12 cellular contexts compared by ENCODE assay signal in genomic region chr14:100256339-100256895, GRCh38. TPM values are rescaled to one million over a fixed set of nuclear protein-coding genes. Genes with fewer than 3 reads are reported as not detected.
DNase-seq lines count a peak whose midpoint lies in the region; ATAC-seq lines count a peak whose summit lies in the region.
"Had no signal": no experiment of that assay in that cellular context is flagged by ENCODE, and none has a peak within 500 bp of the region (broad histone marks: within the 10 kb centered on the region; RNA-seq: fewer than 3 reads in every experiment).

No MANE protein-coding gene starts in this region.

- peaks cover 17% of the 10 kb centered on the region for H3K36me3 Mint-ChIP-seq in effector memory CD8-positive, alpha-beta T cell (ENCODE audit: insufficient read depth)
- peaks cover 16% of the 10 kb centered on the region for H3K36me3 Mint-ChIP-seq in activated CD8-positive, alpha-beta memory T cell treated with anti-CD3 and anti-CD28 coated beads, Interleukin-2, amount 10 ng/mL, durations not matched to agents 7 days and 5 days

- CTCF ChIA-PET in activated CD8-positive, alpha-beta memory T cell treated with anti-CD3 and anti-CD28 coated beads, Interleukin-2, amount 10 ng/mL, durations not matched to agents 7 days and 5 days (lab: Charles Lee) = interaction anchor here (2.3 to 2.5 kb wide), 2 partner anchors 9 to 15 kb away, joined by 9 to 10 read pairs; no protein-coding TSS in a partner anchor

- peak overlapping the region; percentile 5 to 10 for H3K27ac Mint-ChIP-seq in effector memory CD8-positive, alpha-beta T cell
- H3K27ac Mint-ChIP-seq in activated CD8-positive, alpha-beta memory T cell treated with anti-CD3 and anti-CD28 coated beads, Interleukin-2, amount 10 ng/mL, durations not matched to agents 7 days and 5 days = no peak overlapping the region

- peak overlapping the region in 1 of 2 donors; percentile 0 for H3K4me3 Mint-ChIP-seq in effector memory CD8-positive, alpha-beta T cell
- no peak overlapping the region for H3K4me3 Mint-ChIP-seq in activated CD8-positive, alpha-beta memory T cell treated with anti-CD3 and anti-CD28 coated beads, Interleukin-2, amount 10 ng/mL, durations not matched to agents 7 days and 5 days

- no peak for DNase-seq in effector memory CD8-positive, alpha-beta T cell
- DNase-seq in AML-193 (lab: John Stamatoyannopoulos, UW) (no peak), A172 (ENCODE audit: low spot score) (no peak), left lobe of liver (ENCODE audit: low spot score) (no peak)
- no peak for DNase-seq in activated CD8-positive, alpha-beta memory T cell treated with anti-CD3 and anti-CD28 coated beads, Interleukin-2, amount 10 ng/mL, durations not matched to agents 7 days and 5 days
- DNase-seq: activated CD8-positive, alpha-beta memory T cell treated with anti-CD3 and anti-CD28 coated beads, Interleukin-2, amount 50 U/mL, for 48 hours; NCI-H1417 treated with DMSO at 0.1 percent for 48 hours; SJCRH30; stimulated activated CD4-positive, alpha-beta T cell treated with anti-CD3 and anti-CD28 coated beads, Interleukin-2, amount 100 ng/mL, for 24 hours had no signal

- H3K27me3 Mint-ChIP-seq in effector memory CD8-positive, alpha-beta T cell = no peaks in the 10 kb centered on the region
- H3K27me3 Mint-ChIP-seq in activated CD8-positive, alpha-beta memory T cell treated with anti-CD3 and anti-CD28 coated beads, Interleukin-2, amount 10 ng/mL, durations not matched to agents 7 days and 5 days = no peaks in the 10 kb centered on the region

- H3K4me1 Mint-ChIP-seq in effector memory CD8-positive, alpha-beta T cell (ENCODE audit: low read depth in 2 of 2) = peaks cover 56 to 76% of the 10 kb centered on the region in 2 donors
- H3K4me1 Mint-ChIP-seq in activated CD8-positive, alpha-beta memory T cell treated with anti-CD3 and anti-CD28 coated beads, Interleukin-2, amount 10 ng/mL, durations not matched to agents 7 days and 5 days = peaks cover 72% of the 10 kb centered on the region

- peak; percentile 45 for ATAC-seq in GM18520 (IDR thresholded peaks at IDR 0.05; ENCODE audit: unreplicated experiment)
- peak; percentile 69 for ATAC-seq in GM21528 (IDR thresholded peaks at IDR 0.05; ENCODE audit: low FRiP score, unreplicated experiment)
- peak; percentile 49 for ATAC-seq in HG03442 (IDR thresholded peaks at IDR 0.05; ENCODE audit: unreplicated experiment)
- ATAC-seq in effector memory CD8-positive, alpha-beta T cell (replicated peaks) = peak; percentile 24
- ATAC-seq in left lobe of liver = no peak
- no peak for ATAC-seq in activated CD8-positive, alpha-beta memory T cell treated with anti-CD3 and anti-CD28 coated beads, Interleukin-2, amount 10 ng/mL, durations not matched to agents 7 days and 5 days

- no peaks in the 10 kb centered on the region for H3K9me3 Mint-ChIP-seq in effector memory CD8-positive, alpha-beta T cell
- H3K9me3 Mint-ChIP-seq in activated CD8-positive, alpha-beta memory T cell treated with anti-CD3 and anti-CD28 coated beads, Interleukin-2, amount 10 ng/mL, durations not matched to agents 7 days and 5 days (ENCODE audit: low read depth) = no peaks in the 10 kb centered on the region

RNA-seq across cellular contexts. Expression of gene YY1, which starts 17.5 kb away (rescaled TPM):
- total RNA-seq in A172 (2014; rRNA removed; shearing (Covaris generic)) = 31.0 and 31.3 TPM in 2 replicates
- total RNA-seq in left lobe of liver = 34.2 TPM
- total RNA-seq in activated CD8-positive, alpha-beta memory T cell treated with anti-CD3 and anti-CD28 coated beads, Interleukin-2, amount 10 ng/mL, durations not matched to agents 7 days and 5 days = 100 to 1,000 TPM in 1 of 2 experiments, 10 to 100 TPM in 1; 85.3 to 116 TPM

RNA-seq across cellular contexts. Expression of gene SLC25A29, which starts 49.8 kb away (rescaled TPM):
- 34.7 and 37.5 TPM in 2 replicates for total RNA-seq in A172 (2014; rRNA removed; shearing (Covaris generic))
- 34.1 TPM for total RNA-seq in left lobe of liver
- 10 to 100 TPM; 15.9 to 21.6 TPM for total RNA-seq in activated CD8-positive, alpha-beta memory T cell treated with anti-CD3 and anti-CD28 coated beads, Interleukin-2, amount 10 ng/mL, durations not matched to agents 7 days and 5 days

Comparison
In these comparisons a context has a peak if more than half of its experiments do, and no peak if none do; other contexts are left out.
1. ATAC-seq: peak in GM18520 (single experiment), GM21528 (single experiment), HG03442 (single experiment) and effector memory CD8-positive, alpha-beta T cell (single experiment); none in left lobe of liver (single experiment) and activated CD8-positive, alpha-beta memory T cell treated with anti-CD3 and anti-CD28 coated beads, Interleukin-2, amount 10 ng/mL, durations not matched to agents 7 days and 5 days (single experiment).